ENCODE assay signal across 16 cellular contexts in genomic region chr3:161215186-161215585, GRCh38. TPM values are rescaled to one million over a fixed set of nuclear protein-coding genes. Genes with fewer than 3 reads are reported as not detected.
DNase-seq lines count a peak whose midpoint lies in the region; ATAC-seq and TF ChIP-seq lines count a peak whose summit lies in the region.
"Had no signal": no experiment of that assay in that cellular context is flagged by ENCODE, and none has a peak within 500 bp of the region (broad histone marks: within the 10 kb centered on the region; RNA-seq: fewer than 3 reads in every experiment).

No MANE protein-coding gene starts in this region.

- peak; percentile 54 for ATAC-seq in left lobe of liver
- ATAC-seq in effector memory CD8-positive, alpha-beta T cell (replicated peaks), result no peak
- ATAC-seq: A549 had no signal

- H3K4me1 Mint-ChIP-seq in effector memory CD8-positive, alpha-beta T cell (ENCODE audit: low read depth in 2 of 2), result peaks cover under 1% of the 10 kb centered on the region in 2 donors
- H3K4me1 Mint-ChIP-seq in neural progenitor cell, result peaks cover 7% of the 10 kb centered on the region

- peaks cover 13% of the 10 kb centered on the region for H3F3A ChIP-seq in neural progenitor cell (ENCODE audit: low read depth)

- no peak for TF ChIP-seq POLR2A in thyroid gland (IDR thresholded peaks at IDR 0.05)

- TF ChIP-seq CTCF in neural progenitor cell (IDR thresholded peaks at IDR 0.05) (no peak), thyroid gland (IDR thresholded peaks at IDR 0.05) (no peak)

- H3K4me2 ChIP-seq in neural progenitor cell, result no peak overlapping the region
- H3K4me2 ChIP-seq: A549, KMS-11 had no signal

- H3K9ac ChIP-seq in neural progenitor cell, result no peak overlapping the region
- H3K9ac ChIP-seq: KMS-11 had no signal

- H3K9me3 ChIP-seq in neural progenitor cell (ENCODE audit: low read depth) (no peaks in the 10 kb centered on the region), thyroid gland (no peaks in the 10 kb centered on the region)
- H3K9me3 ChIP-seq: A549 had no signal

- no peak overlapping the region for H3K4me3 Mint-ChIP-seq in effector memory CD8-positive, alpha-beta T cell
- H3K4me3 Mint-ChIP-seq in neural progenitor cell, result no peak overlapping the region
- H3K4me3 Mint-ChIP-seq: CD4-positive, alpha-beta memory T cell had no signal

- H2AFZ ChIP-seq in neural progenitor cell (replicated peaks), result no peak overlapping the region

- H3K4me1 ChIP-seq in neural progenitor cell (peaks cover 19% of the 10 kb centered on the region), thyroid gland (peaks cover 7 to 9% of the 10 kb centered on the region in 2 donors)

- no peaks in the 10 kb centered on the region for H3K36me3 ChIP-seq in neural progenitor cell
- no peaks in the 10 kb centered on the region for H3K36me3 ChIP-seq in thyroid gland

- H3K4me3 ChIP-seq in neural progenitor cell (no peak overlapping the region), thyroid gland (replicated peaks in 1 of 3) (no peak overlapping the region)
- H3K4me3 ChIP-seq: A549 had no signal

- no peaks in the 10 kb centered on the region for H3K36me3 Mint-ChIP-seq in effector memory CD8-positive, alpha-beta T cell (ENCODE audit: insufficient read depth)
- H3K36me3 Mint-ChIP-seq in neural progenitor cell, result no peaks in the 10 kb centered on the region
- H3K36me3 Mint-ChIP-seq: CD4-positive, alpha-beta memory T cell had no signal

- peaks cover 0 to 3% of the 10 kb centered on the region in 2 donors for H3K9me3 Mint-ChIP-seq in effector memory CD8-positive, alpha-beta T cell
- peaks cover 3% of the 10 kb centered on the region for H3K9me3 Mint-ChIP-seq in neural progenitor cell
- H3K9me3 Mint-ChIP-seq: CD4-positive, alpha-beta memory T cell had no signal

- no peaks in the 10 kb centered on the region for H3K79me2 ChIP-seq in neural progenitor cell (ENCODE audit: low read depth)

- DNase-seq in DMS53 (lab: John Stamatoyannopoulos, UW) (peak; percentile 11), DMS53 treated with DMSO at 0.1 percent for 48 hours (lab: John Stamatoyannopoulos, UW; ENCODE audit: unreplicated experiment) (no peak), left lobe of liver (ENCODE audit: low spot score) (no peak), mucosa of gallbladder (ENCODE audit: low spot score) (peak; percentile 73), neural progenitor cell (ENCODE audit: low spot score) (no peak), thyroid gland (no peak)
- DNase-seq in effector memory CD8-positive, alpha-beta T cell, result no peak
- DNase-seq: AML-193; Calu3; CD4-positive, alpha-beta memory T cell; GOT3; H7 had no signal

- WGBS in thyroid gland, 2 donors, result 85 to 86% methylated on average over 4 of the region's 4 CpGs

- no peaks in the 10 kb centered on the region for H3K27me3 ChIP-seq in neural progenitor cell
- no peaks in the 10 kb centered on the region for H3K27me3 ChIP-seq in thyroid gland

- intact Hi-C loops in thyroid gland (cut with DNase I), result no loop called here

- peaks cover 26 to 31% of the 10 kb centered on the region in 2 donors for H3K27me3 Mint-ChIP-seq in effector memory CD8-positive, alpha-beta T cell
- no peaks in the 10 kb centered on the region for H3K27me3 Mint-ChIP-seq in neural progenitor cell (ENCODE audit: insufficient read depth, low read depth)

- H4K20me1 ChIP-seq in neural progenitor cell (ENCODE audit: low read depth), result no peaks in the 10 kb centered on the region

- H3K27ac Mint-ChIP-seq in effector memory CD8-positive, alpha-beta T cell, result no peak overlapping the region
- H3K27ac Mint-ChIP-seq in neural progenitor cell, result no peak overlapping the region
- H3K27ac Mint-ChIP-seq: CD4-positive, alpha-beta memory T cell had no signal

- H3K27ac ChIP-seq in neural progenitor cell (no peak overlapping the region), thyroid gland (no peak overlapping the region)
- H3K27ac ChIP-seq: 22Rv1, A549, C4-2B, KMS-11 had no signal

RNA-seq across cellular contexts. Expression of gene NMD3, which starts 5.9 kb away (rescaled TPM):
- total RNA-seq in left lobe of liver (40.9 TPM), mucosa of gallbladder (41.9 TPM), neural progenitor cell (ENCODE audit: low replicate concordance) (41.4 and 41.9 TPM in 2 replicates), thyroid gland (10 to 100 TPM; 35.0 to 54.4 (median 39.1) TPM)

Comparison
In these comparisons a context has a peak if more than half of its experiments do, and no peak if none do; other contexts are left out.
1. DNase-seq: peak in DMS53 (single experiment) and mucosa of gallbladder (single experiment); none in DMS53 treated with DMSO at 0.1 percent for 48 hours (single experiment), left lobe of liver (single experiment), effector memory CD8-positive, alpha-beta T cell (0 of 3), neural progenitor cell (single experiment) and thyroid gland (0 of 2).